1 cellular context compared by ENCODE assay signal in the genomic region with DNA sequence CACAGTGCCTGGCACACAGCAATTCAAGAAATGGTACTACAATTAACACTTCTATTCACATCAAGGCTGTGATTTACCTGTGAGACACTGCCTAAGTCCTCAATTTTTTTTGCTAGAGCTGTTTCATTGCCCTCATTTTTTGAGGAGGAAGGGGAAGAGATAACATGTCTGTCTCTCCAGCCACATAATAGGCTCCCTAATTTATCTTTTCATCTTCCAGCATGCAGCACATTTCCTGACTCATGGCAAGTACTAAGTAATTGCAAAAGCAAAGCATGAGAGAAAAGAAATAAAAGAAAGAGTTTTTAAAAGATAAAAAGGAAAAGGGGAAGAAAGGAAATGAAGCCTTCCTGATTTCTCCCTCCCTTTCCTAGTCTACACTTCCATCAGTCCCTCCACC.
TF ChIP-seq lines count a peak whose summit lies in the region.

No MANE protein-coding gene starts in this region.

TF ChIP-seq in GM23338, 12 proteins besides CTCF, POLR2A, EP300 and RAD21 (continued from another document):
- TF ChIP-seq, protein P1, sequence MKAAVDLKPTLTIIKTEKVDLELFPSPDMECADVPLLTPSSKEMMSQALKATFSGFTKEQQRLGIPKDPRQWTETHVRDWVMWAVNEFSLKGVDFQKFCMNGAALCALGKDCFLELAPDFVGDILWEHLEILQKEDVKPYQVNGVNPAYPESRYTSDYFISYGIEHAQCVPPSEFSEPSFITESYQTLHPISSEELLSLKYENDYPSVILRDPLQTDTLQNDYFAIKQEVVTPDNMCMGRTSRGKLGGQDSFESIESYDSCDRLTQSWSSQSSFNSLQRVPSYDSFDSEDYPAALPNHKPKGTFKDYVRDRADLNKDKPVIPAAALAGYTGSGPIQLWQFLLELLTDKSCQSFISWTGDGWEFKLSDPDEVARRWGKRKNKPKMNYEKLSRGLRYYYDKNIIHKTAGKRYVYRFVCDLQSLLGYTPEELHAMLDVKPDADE (IDR thresholded peaks at IDR 0.05), result no peak
- TF ChIP-seq EZH2phosphoT487 (IDR thresholded peaks at IDR 0.05; ENCODE audit: unreplicated experiment) (no peak), STAT1 (IDR thresholded peaks at IDR 0.05; ENCODE audit: unreplicated experiment) (no peak), EZH2 (IDR thresholded peaks at IDR 0.05; ENCODE audit: low read depth, unreplicated experiment) (no peak), CREB1 (CRISPR knock-in tag; IDR thresholded peaks at IDR 0.05; ENCODE audit: low read depth) (no peak), ZNF331 (CRISPR knock-in tag; IDR thresholded peaks at IDR 0.05; ENCODE audit: low read depth) (no peak)
TF ChIP-seq in GM23338: peak in this region for 0.
